ENCODE assay signal across 7 cellular contexts in genomic region chr2:87128761-87129553, GRCh38.
DNase-seq lines count a peak whose midpoint lies in the region; ATAC-seq and TF ChIP-seq lines count a peak whose summit lies in the region.
"Not testable (repeated sequence)": the region's sequence is repeated elsewhere in the genome, so short reads cannot be mapped to it uniquely, and the experiment has no call there.

No MANE protein-coding gene starts in this region.

- peak; percentile 61 to 71 for ATAC-seq in activated CD4-positive, CD25-positive, alpha-beta regulatory T cell treated with anti-CD3 and anti-CD28 coated beads, Interleukin-2, amount 50 U/mL, for 24 hours
- ATAC-seq in activated CD8-positive, alpha-beta T cell treated with anti-CD3 and anti-CD28 coated beads for 36 hours, result peak; percentile 82
- ATAC-seq in activated naive CD4-positive, alpha-beta T cell treated with anti-CD3 and anti-CD28 coated beads, Interleukin-2, amount 50 U/mL, for 72 hours, result peak; percentile 92 to 97
- peak; percentile 41 for ATAC-seq in left lung
- ATAC-seq in stimulated activated naive CD8-positive, alpha-beta T cell treated with anti-CD3 and anti-CD28 coated beads, Interleukin-15, Interleukin-2, amounts not matched to agents 100 U/mL and 50 U/mL, for 24 hours, result peak; percentile 89

- not testable (repeated sequence) for TF ChIP-seq CTCF in activated CD8-positive, alpha-beta T cell treated with anti-CD3 and anti-CD28 coated beads for 36 hours (IDR thresholded peaks at IDR 0.05); left lung (IDR thresholded peaks at IDR 0.05)

- not testable (repeated sequence) for H3K4me1 ChIP-seq in CD8-positive, alpha-beta memory T cell (ENCODE audit: insufficient read depth, low read length); left lung

- H3K36me3 Mint-ChIP-seq in CD8-positive, alpha-beta memory T cell; activated CD8-positive, alpha-beta T cell treated with anti-CD3 and anti-CD28 coated beads for 36 hours (ENCODE audit: low read depth); activated T-helper 1 cell treated with anti-CD3 and anti-CD28 coated beads, Interleukin-12 subunit alpha, Interleukin-12 subunit beta, Interleukin-2, Interleukin-4 antibody, amounts not matched to agents 30 ng/mL and 10 ng/mL and 1 ng/mL, durations not matched to agents 14 hours and 24 hours and 36 hours (ENCODE audit: low read depth); activated naive CD4-positive, alpha-beta T cell treated with anti-CD3 and anti-CD28 coated beads, Interleukin-2, amount 50 U/mL, for 72 hours: not testable (repeated sequence)

- intact Hi-C loops in activated CD8-positive, alpha-beta T cell treated with anti-CD3 and anti-CD28 coated beads for 36 hours (cut with micrococcal nuclease); activated T-helper 1 cell treated with anti-CD3 and anti-CD28 coated beads, Interleukin-12 subunit alpha, Interleukin-12 subunit beta, Interleukin-2, Interleukin-4 antibody, amounts not matched to agents 30 ng/mL and 10 ng/mL and 1 ng/mL, durations not matched to agents 14 hours and 24 hours and 36 hours (cut with micrococcal nuclease); left lung (cut with DNase I): not testable (repeated sequence)

- H3K9me3 Mint-ChIP-seq in CD8-positive, alpha-beta memory T cell; activated CD8-positive, alpha-beta T cell treated with anti-CD3 and anti-CD28 coated beads for 36 hours; activated T-helper 1 cell treated with anti-CD3 and anti-CD28 coated beads, Interleukin-12 subunit alpha, Interleukin-12 subunit beta, Interleukin-2, Interleukin-4 antibody, amounts not matched to agents 30 ng/mL and 10 ng/mL and 1 ng/mL, durations not matched to agents 14 hours and 24 hours and 36 hours; activated naive CD4-positive, alpha-beta T cell treated with anti-CD3 and anti-CD28 coated beads, Interleukin-2, amount 50 U/mL, for 72 hours: not testable (repeated sequence)

- not testable (repeated sequence) for H3K27me3 ChIP-seq in CD8-positive, alpha-beta memory T cell (ENCODE audit: insufficient read depth, low read length, poor library complexity, severe bottlenecking); left lung

- H3K4me1 Mint-ChIP-seq in CD8-positive, alpha-beta memory T cell, result peaks cover 4 to 12% (median 8%) of the 10 kb centered on the region in 3 donors
- H3K4me1 Mint-ChIP-seq in activated CD8-positive, alpha-beta T cell treated with anti-CD3 and anti-CD28 coated beads for 36 hours (ENCODE audit: low read depth); activated T-helper 1 cell treated with anti-CD3 and anti-CD28 coated beads, Interleukin-12 subunit alpha, Interleukin-12 subunit beta, Interleukin-2, Interleukin-4 antibody, amounts not matched to agents 30 ng/mL and 10 ng/mL and 1 ng/mL, durations not matched to agents 14 hours and 24 hours and 36 hours (ENCODE audit: low read depth): not testable (repeated sequence)

- H3K4me3 Mint-ChIP-seq in CD8-positive, alpha-beta memory T cell, result peak overlapping the region in 4 of 7 donors; percentile 19 to 65 (median 57)
- H3K4me3 Mint-ChIP-seq in activated CD8-positive, alpha-beta T cell treated with anti-CD3 and anti-CD28 coated beads for 36 hours, result peak overlapping the region; percentile 7
- H3K4me3 Mint-ChIP-seq in activated T-helper 1 cell treated with anti-CD3 and anti-CD28 coated beads, Interleukin-12 subunit alpha, Interleukin-12 subunit beta, Interleukin-2, Interleukin-4 antibody, amounts not matched to agents 30 ng/mL and 10 ng/mL and 1 ng/mL, durations not matched to agents 14 hours and 24 hours and 36 hours, result peak overlapping the region; percentile 72

- H3K4me3 ChIP-seq in CD8-positive, alpha-beta memory T cell (ENCODE audit: low read length); left lung: not testable (repeated sequence)

- H3K27me3 Mint-ChIP-seq in CD8-positive, alpha-beta memory T cell; activated CD8-positive, alpha-beta T cell treated with anti-CD3 and anti-CD28 coated beads for 36 hours; activated T-helper 1 cell treated with anti-CD3 and anti-CD28 coated beads, Interleukin-12 subunit alpha, Interleukin-12 subunit beta, Interleukin-2, Interleukin-4 antibody, amounts not matched to agents 30 ng/mL and 10 ng/mL and 1 ng/mL, durations not matched to agents 14 hours and 24 hours and 36 hours (ENCODE audit: insufficient read depth): not testable (repeated sequence)

- peak overlapping the region in 2 of 8 donors; percentile 73 to 82 for H3K27ac Mint-ChIP-seq in CD8-positive, alpha-beta memory T cell
- peak overlapping the region; percentile 61 for H3K27ac Mint-ChIP-seq in activated CD8-positive, alpha-beta T cell treated with anti-CD3 and anti-CD28 coated beads for 36 hours
- peak overlapping the region; percentile 99 for H3K27ac Mint-ChIP-seq in activated T-helper 1 cell treated with anti-CD3 and anti-CD28 coated beads, Interleukin-12 subunit alpha, Interleukin-12 subunit beta, Interleukin-2, Interleukin-4 antibody, amounts not matched to agents 30 ng/mL and 10 ng/mL and 1 ng/mL, durations not matched to agents 14 hours and 24 hours and 36 hours
- peak overlapping the region; percentile 90 to 96 for H3K27ac Mint-ChIP-seq in activated naive CD4-positive, alpha-beta T cell treated with anti-CD3 and anti-CD28 coated beads, Interleukin-2, amount 50 U/mL, for 72 hours

- not testable (repeated sequence) for H3K9me3 ChIP-seq in CD8-positive, alpha-beta memory T cell (ENCODE audit: low read length); left lung

- POLR2A ChIA-PET in CD8-positive, alpha-beta memory T cell (lab: Charles Lee); activated CD8-positive, alpha-beta T cell treated with anti-CD3 and anti-CD28 coated beads for 36 hours (lab: Charles Lee): not testable (repeated sequence)

- DNase-seq in CD8-positive, alpha-beta memory T cell; activated CD8-positive, alpha-beta T cell treated with anti-CD3 and anti-CD28 coated beads for 36 hours; left lung; stimulated activated naive CD8-positive, alpha-beta T cell treated with anti-CD3 and anti-CD28 coated beads, Interleukin-15, Interleukin-2, amounts not matched to agents 100 U/mL and 50 U/mL, for 24 hours: not testable (repeated sequence)
- DNase-seq in activated T-helper 1 cell treated with anti-CD3 and anti-CD28 coated beads, Interleukin-12 subunit alpha, Interleukin-12 subunit beta, Interleukin-2, Interleukin-4 antibody, amounts not matched to agents 30 ng/mL and 10 ng/mL and 1 ng/mL, durations not matched to agents 14 hours and 24 hours and 36 hours (ENCODE audit: low spot score), result peak; percentile 33
- DNase-seq in activated naive CD4-positive, alpha-beta T cell treated with anti-CD3 and anti-CD28 coated beads, Interleukin-2, amount 50 U/mL, for 72 hours (ENCODE audit: low spot score in 2 of 2), result peak in 1 of 2 donors; percentile 4

- not testable (repeated sequence) for H3K36me3 ChIP-seq in CD8-positive, alpha-beta memory T cell (ENCODE audit: insufficient read depth, low read length); left lung

- CTCF ChIA-PET in CD8-positive, alpha-beta memory T cell (lab: Charles Lee); activated CD8-positive, alpha-beta T cell treated with anti-CD3 and anti-CD28 coated beads for 36 hours (lab: Charles Lee): not testable (repeated sequence)

- H3K27ac ChIP-seq in CD8-positive, alpha-beta memory T cell (ENCODE audit: low read depth, low read length); left lung: not testable (repeated sequence)

Comparison
In these comparisons a context has a peak if more than half of its experiments do, and no peak if none do; other contexts are left out.
1. H3K4me3 Mint-ChIP-seq: peak in every context shown above with its lines; median percentile 72 in activated T-helper 1 cell treated with anti-CD3 and anti-CD28 coated beads, Interleukin-12 subunit alpha, Interleukin-12 subunit beta, Interleukin-2, Interleukin-4 antibody, amounts not matched to agents 30 ng/mL and 10 ng/mL and 1 ng/mL, durations not matched to agents 14 hours and 24 hours and 36 hours; 57 in CD8-positive, alpha-beta memory T cell; 7 in activated CD8-positive, alpha-beta T cell treated with anti-CD3 and anti-CD28 coated beads for 36 hours.
2. ATAC-seq: peak in every context shown above with its lines; median percentile 94 in activated naive CD4-positive, alpha-beta T cell treated with anti-CD3 and anti-CD28 coated beads, Interleukin-2, amount 50 U/mL, for 72 hours; 89 in stimulated activated naive CD8-positive, alpha-beta T cell treated with anti-CD3 and anti-CD28 coated beads, Interleukin-15, Interleukin-2, amounts not matched to agents 100 U/mL and 50 U/mL, for 24 hours; 82 in activated CD8-positive, alpha-beta T cell treated with anti-CD3 and anti-CD28 coated beads for 36 hours; 66 in activated CD4-positive, CD25-positive, alpha-beta regulatory T cell treated with anti-CD3 and anti-CD28 coated beads, Interleukin-2, amount 50 U/mL, for 24 hours; 41 in left lung.